Comparison of ENCODE assay signal across 23 cellular contexts in genomic region chr1:37680933-37681332, GRCh38. TPM values are rescaled to one million over a fixed set of nuclear protein-coding genes. Genes with fewer than 3 reads are reported as not detected.
"Had no signal": no experiment of that assay in that cellular context is flagged by ENCODE, and none has a peak within 500 bp of the region (broad histone marks: within the 10 kb centered on the region; RNA-seq: fewer than 3 reads in every experiment).

No MANE protein-coding gene starts in this region.

- H3K9ac ChIP-seq: KMS-11, SK-N-SH had no signal

- DNase-seq: IMR-90, Kasumi-1, MM.1S, NCI-H1092 treated with DMSO at 0.1 percent for 48 hours, NCI-H1436, NCI-H187, NCI-H2029, NCI-H2081 treated with DMSO at 0.1 percent for 48 hours, NCI-H2171, NCI-H226, NCI-H446, NCI-H510A, NCI-H524 treated with DMSO at 0.1 percent for 48 hours, NCI-H69, NCI-H774, RPMI8226, SHP77, SK-N-SH had no signal

- FAIRE-seq: RCC 7860 had no signal

- H3K9me3 ChIP-seq: SK-N-SH had no signal

- H3K27ac ChIP-seq: KMS-11 had no signal

- H3K4me2 ChIP-seq: KMS-11, SK-N-SH had no signal

RNA-seq across cellular contexts. Expression of gene RSPO1, which starts 46.2 kb away (rescaled TPM):
- total RNA-seq: HT-29, IMR-90, M059J, SK-MEL-5 had no signal
